8 cellular contexts compared by ENCODE assay signal in the genomic region with DNA sequence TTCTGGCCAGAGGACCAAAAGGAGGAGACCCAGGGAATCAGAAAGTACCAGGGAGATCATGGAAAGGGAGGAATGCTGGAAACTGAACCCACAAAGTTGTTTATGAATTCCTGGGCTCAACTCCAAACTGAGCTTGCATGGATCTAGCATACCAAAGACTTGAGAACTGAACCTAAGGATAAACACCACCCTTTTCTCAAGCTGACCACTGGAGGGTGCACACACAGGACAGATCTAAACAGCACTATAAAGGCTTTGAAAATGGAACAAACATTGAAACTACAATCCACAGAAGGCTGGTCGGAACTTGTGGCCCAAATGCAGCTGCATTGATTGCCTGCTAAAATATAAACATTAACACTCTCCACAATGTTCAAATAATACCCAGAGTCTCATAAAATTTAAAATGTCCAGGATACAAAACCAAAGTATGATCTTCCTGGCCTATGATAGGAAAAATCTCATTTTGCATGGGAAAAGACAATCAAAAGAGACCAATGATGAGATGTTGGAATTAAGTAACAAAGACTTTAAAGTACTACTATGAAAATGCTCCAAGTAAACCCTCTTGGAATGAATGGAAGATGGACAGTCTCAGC. TPM values are rescaled to one million over a fixed set of nuclear protein-coding genes. Genes with fewer than 3 reads are reported as not detected.
DNase-seq lines count a peak whose midpoint lies in the region; ATAC-seq and TF ChIP-seq lines count a peak whose summit lies in the region.

No MANE protein-coding gene starts in this region.

- H3K79me2 ChIP-seq in SU-DHL-6 (ENCODE audit: insufficient read depth, low read length), result no peaks in the 10 kb centered on the region
- H3K79me2 ChIP-seq in parathyroid adenoma, result no peaks in the 10 kb centered on the region

- no peak overlapping the region for H3K27ac Mint-ChIP-seq in activated CD4-positive, alpha-beta T cell treated with anti-CD3 and anti-CD28 coated beads, Interleukin-2, amount 10 ng/mL, durations not matched to agents 24 days and 14 days

- H3K27ac ChIP-seq in SU-DHL-6 (ENCODE audit: low read depth, low read length) (no peak overlapping the region), parathyroid adenoma (no peak overlapping the region)

- H3K27me3 ChIP-seq in SU-DHL-6 (ENCODE audit: low read length) (no peaks in the 10 kb centered on the region), parathyroid adenoma (ENCODE audit: control insufficient read depth, insufficient read depth, low read length) (no peaks in the 10 kb centered on the region)

- no peaks in the 10 kb centered on the region for H3K36me3 ChIP-seq in SU-DHL-6 (ENCODE audit: low read length)
- no peaks in the 10 kb centered on the region for H3K36me3 ChIP-seq in parathyroid adenoma (ENCODE audit: control insufficient read depth, insufficient read depth, low read length)

- no peaks in the 10 kb centered on the region for H4K20me1 ChIP-seq in SU-DHL-6 (ENCODE audit: low read depth, low read length)

- no peaks in the 10 kb centered on the region for H3F3A ChIP-seq in SU-DHL-6 (ENCODE audit: insufficient read depth)

- peaks cover 4% of the 10 kb centered on the region for H3K9me3 Mint-ChIP-seq in activated CD4-positive, alpha-beta T cell treated with anti-CD3 and anti-CD28 coated beads, Interleukin-2, amount 10 ng/mL, durations not matched to agents 24 days and 14 days

- H3K4me1 Mint-ChIP-seq in activated CD4-positive, alpha-beta T cell treated with anti-CD3 and anti-CD28 coated beads, Interleukin-2, amount 10 ng/mL, durations not matched to agents 24 days and 14 days, result peaks cover 27% of the 10 kb centered on the region

- H2AFZ ChIP-seq in SU-DHL-6 (ENCODE audit: low read depth, low read length, severe bottlenecking) (no peak overlapping the region), parathyroid adenoma (peak overlapping the region; percentile 36)

- no peak overlapping the region for H3K4me3 Mint-ChIP-seq in activated CD4-positive, alpha-beta T cell treated with anti-CD3 and anti-CD28 coated beads, Interleukin-2, amount 10 ng/mL, durations not matched to agents 24 days and 14 days

- ATAC-seq in HG03066 (IDR thresholded peaks at IDR 0.05; ENCODE audit: low read depth, unreplicated experiment) (peak; percentile 60), HG02981 (IDR thresholded peaks at IDR 0.05; ENCODE audit: unreplicated experiment) (no peak)

- intact Hi-C loops in activated CD4-positive, alpha-beta T cell treated with anti-CD3 and anti-CD28 coated beads, Interleukin-2, amount 10 ng/mL, durations not matched to agents 24 days and 14 days (cut with micrococcal nuclease), result loop anchor here (1.0 kb wide), 1 partner anchor 314 kb away; no protein-coding TSS in a partner anchor

- H3K9me3 ChIP-seq in SU-DHL-6 (ENCODE audit: insufficient read depth, low read length), result no peaks in the 10 kb centered on the region
- no peaks in the 10 kb centered on the region for H3K9me3 ChIP-seq in parathyroid adenoma (ENCODE audit: control insufficient read depth, low read length)

- TF ChIP-seq CTCF in SU-DHL-6 (IDR thresholded peaks at IDR 0.05; ENCODE audit: insufficient read depth, low read length, poor library complexity, severe bottlenecking), result peak; percentile 31
- no peak for TF ChIP-seq CTCF in parathyroid adenoma (IDR thresholded peaks at IDR 0.05)

- H3K27me3 Mint-ChIP-seq in activated CD4-positive, alpha-beta T cell treated with anti-CD3 and anti-CD28 coated beads, Interleukin-2, amount 10 ng/mL, durations not matched to agents 24 days and 14 days, result peaks cover 10% of the 10 kb centered on the region

- H3K9me2 ChIP-seq in SU-DHL-6 (replicated peaks; ENCODE audit: insufficient read depth, low read length), result no peaks in the 10 kb centered on the region

- H3K9ac ChIP-seq in SU-DHL-6 (ENCODE audit: low read length), result no peak overlapping the region
- no peak overlapping the region for H3K9ac ChIP-seq in parathyroid adenoma

- H3K4me3 ChIP-seq in SU-DHL-6 (ENCODE audit: insufficient read depth, low read length, poor library complexity, severe bottlenecking) (no peak overlapping the region), parathyroid adenoma (ENCODE audit: low read depth, low read length) (no peak overlapping the region)

- no peaks in the 10 kb centered on the region for H3K4me1 ChIP-seq in parathyroid adenoma

- DNase-seq in activated CD4-positive, alpha-beta T cell treated with anti-CD3 and anti-CD28 coated beads, Interleukin-2, amount 10 ng/mL, durations not matched to agents 24 days and 14 days, result peak; percentile 74
- DNase-seq in activated CD4-positive, alpha-beta T cell treated with anti-CD3 and anti-CD28 coated beads for 1 hour, result no peak
- peak; percentile 99 for DNase-seq in fibroblast of peridontal ligament (ENCODE audit: extremely low read depth)
- DNase-seq in stimulated activated naive CD4-positive, alpha-beta T cell treated with Interleukin-2 at 50 U/mL for 16 hours (lab: John Stamatoyannopoulos, UW), result no peak

- peaks cover 4% of the 10 kb centered on the region for H3K36me3 Mint-ChIP-seq in activated CD4-positive, alpha-beta T cell treated with anti-CD3 and anti-CD28 coated beads, Interleukin-2, amount 10 ng/mL, durations not matched to agents 24 days and 14 days (ENCODE audit: low read depth)

- H3K4me2 ChIP-seq in SU-DHL-6 (ENCODE audit: low read depth, low read length, poor library complexity, severe bottlenecking) (no peak overlapping the region), parathyroid adenoma (ENCODE audit: low read length) (no peak overlapping the region)

RNA-seq across cellular contexts. Expression of a gene that starts 15.6 kb away (rescaled TPM):
- 167 and 181 TPM in 2 replicates for total RNA-seq in activated CD4-positive, alpha-beta T cell treated with anti-CD3 and anti-CD28 coated beads, Interleukin-2, amount 10 ng/mL, durations not matched to agents 24 days and 14 days

RNA-seq across cellular contexts. Expression of a gene that starts 37.1 kb away (rescaled TPM):
- 7.0 and 7.1 TPM in 2 replicates for total RNA-seq in activated CD4-positive, alpha-beta T cell treated with anti-CD3 and anti-CD28 coated beads, Interleukin-2, amount 10 ng/mL, durations not matched to agents 24 days and 14 days

RNA-seq across cellular contexts. Expression of a gene that starts 50.6 kb away (rescaled TPM):
- 37.4 and 39.5 TPM in 2 replicates for total RNA-seq in activated CD4-positive, alpha-beta T cell treated with anti-CD3 and anti-CD28 coated beads, Interleukin-2, amount 10 ng/mL, durations not matched to agents 24 days and 14 days

Comparison
In these comparisons a context has a peak if more than half of its experiments do, and no peak if none do; other contexts are left out.
1. DNase-seq: peak in activated CD4-positive, alpha-beta T cell treated with anti-CD3 and anti-CD28 coated beads, Interleukin-2, amount 10 ng/mL, durations not matched to agents 24 days and 14 days (single experiment) and fibroblast of peridontal ligament (single experiment); none in activated CD4-positive, alpha-beta T cell treated with anti-CD3 and anti-CD28 coated beads for 1 hour (single experiment) and stimulated activated naive CD4-positive, alpha-beta T cell treated with Interleukin-2 at 50 U/mL for 16 hours (single experiment).